Comparison of ENCODE assay signal across 35 cellular contexts in genomic region chr1:210397252-210397651, GRCh38.
DNase-seq lines count a peak whose midpoint lies in the region; ATAC-seq and TF ChIP-seq lines count a peak whose summit lies in the region.
"Had no signal": no experiment of that assay in that cellular context is flagged by ENCODE, and none has a peak within 500 bp of the region (broad histone marks: within the 10 kb centered on the region; RNA-seq: fewer than 3 reads in every experiment).

No MANE protein-coding gene starts in this region.

- peaks cover 82% of the 10 kb centered on the region for H3K4me1 Mint-ChIP-seq in stimulated activated naive CD8-positive, alpha-beta T cell treated with anti-CD3 and anti-CD28 coated beads, Interleukin-15, amount 100 ng/mL, for 72 hours
- H3K4me1 Mint-ChIP-seq: neural progenitor cell had no signal

- H3K27me3 ChIP-seq in thyroid gland: no peaks in the 10 kb centered on the region
- H3K27me3 ChIP-seq: neural progenitor cell, pancreas, suprapubic skin had no signal

- 86% methylated on average over 1 of the region's 1 CpG for WGBS in thyroid gland, 2 donors

- intact Hi-C loops in thyroid gland (cut with DNase I): no loop called here

- no peak for ATAC-seq in stimulated activated naive CD8-positive, alpha-beta T cell treated with anti-CD3 and anti-CD28 coated beads, Interleukin-15, amount 100 ng/mL, for 72 hours
- ATAC-seq in stimulated activated naive CD8-positive, alpha-beta T cell treated with anti-CD3 and anti-CD28 coated beads, Interleukin-15, Interleukin-2, amounts not matched to agents 100 U/mL and 50 U/mL, for 24 hours: no peak
- ATAC-seq: esophagus mucosa; GM23338; left ventricle myocardium superior; pancreas; stimulated activated memory B cell treated with anti-CD40 and anti-IgM and Interleukin-4, amounts not matched to agents 10 μg/mL and 1 μg/mL and 100 μg/mL, for 72 hours; T-helper 17 cell had no signal

- H3K4me3 ChIP-seq in astrocyte of the cerebellum (ENCODE audit: low read depth, low read length) (no peak overlapping the region), fibroblast of the aortic adventitia (ENCODE audit: low read depth, low read length) (no peak overlapping the region), thyroid gland (replicated peaks in 1 of 3) (no peak overlapping the region)
- H3K4me3 ChIP-seq: GM23338, neural progenitor cell, pancreas, SK-N-MC, skin epidermis, suprapubic skin had no signal

- no peaks in the 10 kb centered on the region for H3K36me3 ChIP-seq in thyroid gland
- H3K36me3 ChIP-seq: neural progenitor cell, pancreas, suprapubic skin had no signal

- peak overlapping the region; percentile 39 to 40 for H3K4me3 Mint-ChIP-seq in stimulated activated naive CD8-positive, alpha-beta T cell treated with anti-CD3 and anti-CD28 coated beads, Interleukin-15, amount 100 ng/mL, for 72 hours
- H3K4me3 Mint-ChIP-seq: CD4-positive, CD25-positive, alpha-beta regulatory T cell; endodermal cell; GM23338; neural progenitor cell; stimulated activated memory B cell treated with anti-CD40 and anti-IgM and Interleukin-4, amounts not matched to agents 10 μg/mL and 1 μg/mL and 100 μg/mL, for 72 hours; T-helper 17 cell had no signal

- peak overlapping the region in 1 of 2 donors; percentile 74 for H3K27ac Mint-ChIP-seq in stimulated activated naive CD8-positive, alpha-beta T cell treated with anti-CD3 and anti-CD28 coated beads, Interleukin-15, amount 100 ng/mL, for 72 hours
- H3K27ac Mint-ChIP-seq: CD4-positive, CD25-positive, alpha-beta regulatory T cell; endodermal cell; GM23338; neural progenitor cell; stimulated activated memory B cell treated with anti-CD40 and anti-IgM and Interleukin-4, amounts not matched to agents 10 μg/mL and 1 μg/mL and 100 μg/mL, for 72 hours had no signal

- in situ Hi-C loops in astrocyte of the cerebellum (cut with HindIII; ENCODE audit: low sequenced_read_pairs): no loop called here

- no peaks in the 10 kb centered on the region for H3K4me1 ChIP-seq in thyroid gland
- H3K4me1 ChIP-seq: neural progenitor cell, pancreas had no signal

- no peak for DNase-seq in stimulated activated naive CD8-positive, alpha-beta T cell treated with anti-CD3 and anti-CD28 coated beads, Interleukin-15, amount 100 ng/mL, for 72 hours
- DNase-seq in stimulated activated naive CD8-positive, alpha-beta T cell treated with anti-CD3 and anti-CD28 coated beads, Interleukin-15, Interleukin-2, amounts not matched to agents 100 U/mL and 50 U/mL, for 24 hours: no peak
- DNase-seq in astrocyte of the cerebellum (ENCODE audit: low read depth): peak; percentile 16
- DNase-seq in fibroblast of the aortic adventitia (ENCODE audit: low read depth): peak; percentile 34
- no peak for DNase-seq in NCI-H1436 (lab: John Stamatoyannopoulos, UW)
- DNase-seq in thyroid gland: no peak
- no peak for DNase-seq in effector CD8-positive, alpha-beta T cell (lab: John Stamatoyannopoulos, UW)
- DNase-seq in SK-N-DZ (ENCODE audit: low spot score): no peak
- DNase-seq: activated CD4-positive, alpha-beta T cell treated with anti-CD3 and anti-CD28 coated beads, Interleukin-2, amount 50 U/mL, for 48 hours; activated T-cell treated with anti-CD3 and anti-CD28 coated beads, Interleukin-2, amount 50 U/mL, for 48 hours; amygdala; Calu3; caudate nucleus; CD4-positive, CD25-positive, alpha-beta regulatory T cell; DMS79 treated with DMSO at 0.1 percent for 48 hours; endodermal cell; GF-D8; hypothalamus; left ventricle myocardium superior; mesendoderm; NCI-H1092; NCI-H1694 treated with DMSO at 0.1 percent for 48 hours; NCI-H446 treated with DMSO at 0.1 percent for 48 hours; NCI-H82; pancreas; retina; RPMI8226; T-helper 17 cell had no signal

- H3K9me3 ChIP-seq in thyroid gland: no peaks in the 10 kb centered on the region
- H3K9me3 ChIP-seq: pancreas, suprapubic skin had no signal

- TF ChIP-seq POLR2A in thyroid gland (IDR thresholded peaks at IDR 0.05): no peak

- TF ChIP-seq CTCF in astrocyte of the cerebellum (IDR thresholded peaks at IDR 0.05; ENCODE audit: low read depth, low read length, missing control alignments) (no peak), fibroblast of the aortic adventitia (IDR thresholded peaks at IDR 0.05; ENCODE audit: insufficient read depth, low read length) (no peak), thyroid gland (IDR thresholded peaks at IDR 0.05) (no peak)

- H3K27ac ChIP-seq in thyroid gland: no peak overlapping the region
- H3K27ac ChIP-seq: neural progenitor cell, pancreas, SK-N-MC, skin epidermis, suprapubic skin had no signal

- peaks cover 5 to 7% of the 10 kb centered on the region in 2 donors for H3K9me3 Mint-ChIP-seq in stimulated activated naive CD8-positive, alpha-beta T cell treated with anti-CD3 and anti-CD28 coated beads, Interleukin-15, amount 100 ng/mL, for 72 hours

- peaks cover 8% of the 10 kb centered on the region for H3K27me3 Mint-ChIP-seq in stimulated activated naive CD8-positive, alpha-beta T cell treated with anti-CD3 and anti-CD28 coated beads, Interleukin-15, amount 100 ng/mL, for 72 hours
- H3K27me3 Mint-ChIP-seq: stimulated activated memory B cell treated with anti-CD40 and anti-IgM and Interleukin-4, amounts not matched to agents 10 μg/mL and 1 μg/mL and 100 μg/mL, for 72 hours; T-helper 17 cell had no signal

Comparison
In these comparisons a context has a peak if more than half of its experiments do, and no peak if none do; other contexts are left out.
1. DNase-seq: peak in astrocyte of the cerebellum (single experiment) and fibroblast of the aortic adventitia (single experiment); none in stimulated activated naive CD8-positive, alpha-beta T cell treated with anti-CD3 and anti-CD28 coated beads, Interleukin-15, amount 100 ng/mL, for 72 hours (0 of 2), stimulated activated naive CD8-positive, alpha-beta T cell treated with anti-CD3 and anti-CD28 coated beads, Interleukin-15, Interleukin-2, amounts not matched to agents 100 U/mL and 50 U/mL, for 24 hours (single experiment), NCI-H1436 (single experiment), thyroid gland (0 of 2), effector CD8-positive, alpha-beta T cell (single experiment) and SK-N-DZ (single experiment).